In genomic region chr10:48282829-48283228, GRCh38 we compare ENCODE assay signal across 12 cellular contexts. TPM values are rescaled to one million over a fixed set of nuclear protein-coding genes. Genes with fewer than 3 reads are reported as not detected.
DNase-seq lines count a peak whose midpoint lies in the region; ATAC-seq lines count a peak whose summit lies in the region.
"Had no signal": no experiment of that assay in that cellular context is flagged by ENCODE, and none has a peak within 500 bp of the region (broad histone marks: within the 10 kb centered on the region; RNA-seq: fewer than 3 reads in every experiment).

No MANE protein-coding gene starts in this region.

- intact Hi-C loops in Right ventricle myocardium inferior (cut with DNase I): no loop called here

- peak; percentile 70 for DNase-seq in MV-4-11 (lab: John Stamatoyannopoulos, UW)
- DNase-seq in stimulated activated CD4-positive, alpha-beta T cell treated with anti-CD3 and anti-CD28 coated beads, Interleukin-1b, Interleukin-23, amount 100 ng/mL, for 48 hours: no peak
- DNase-seq in NCI-H1436 treated with DMSO at 0.1 percent for 48 hours (lab: John Stamatoyannopoulos, UW): no peak
- DNase-seq in NCI-H146 (lab: John Stamatoyannopoulos, UW): no peak
- DNase-seq in Right ventricle myocardium inferior (ENCODE audit: missing footprints): no peak
- DNase-seq: activated CD4-positive, alpha-beta T cell treated with anti-CD3 and anti-CD28 coated beads, Interleukin-2, amount 10 ng/mL, durations not matched to agents 7 days and 5 days; tibial artery had no signal

- ATAC-seq in GM18858 (IDR thresholded peaks at IDR 0.05; ENCODE audit: unreplicated experiment): peak; percentile 73
- ATAC-seq in GM21423 (IDR thresholded peaks at IDR 0.05; ENCODE audit: unreplicated experiment): peak; percentile 60
- ATAC-seq in HG02981 (IDR thresholded peaks at IDR 0.05; ENCODE audit: unreplicated experiment): peak; percentile 52
- no peak for ATAC-seq in Right ventricle myocardium inferior

RNA-seq across cellular contexts. Expression of gene FRMPD2, which starts 8.3 kb away (rescaled TPM):
- not detected for total RNA-seq in Right ventricle myocardium inferior
- total RNA-seq: activated CD4-positive, alpha-beta T cell treated with anti-CD3 and anti-CD28 coated beads, Interleukin-2, amount 10 ng/mL, durations not matched to agents 7 days and 5 days; esophagus muscularis mucosa; M059J had no signal

RNA-seq across cellular contexts. Expression of gene MAPK8, which starts 23.6 kb away (rescaled TPM):
- total RNA-seq in Right ventricle myocardium inferior: 29.5 TPM
